Comparison of ENCODE assay signal across 24 cellular contexts in the genomic region with DNA sequence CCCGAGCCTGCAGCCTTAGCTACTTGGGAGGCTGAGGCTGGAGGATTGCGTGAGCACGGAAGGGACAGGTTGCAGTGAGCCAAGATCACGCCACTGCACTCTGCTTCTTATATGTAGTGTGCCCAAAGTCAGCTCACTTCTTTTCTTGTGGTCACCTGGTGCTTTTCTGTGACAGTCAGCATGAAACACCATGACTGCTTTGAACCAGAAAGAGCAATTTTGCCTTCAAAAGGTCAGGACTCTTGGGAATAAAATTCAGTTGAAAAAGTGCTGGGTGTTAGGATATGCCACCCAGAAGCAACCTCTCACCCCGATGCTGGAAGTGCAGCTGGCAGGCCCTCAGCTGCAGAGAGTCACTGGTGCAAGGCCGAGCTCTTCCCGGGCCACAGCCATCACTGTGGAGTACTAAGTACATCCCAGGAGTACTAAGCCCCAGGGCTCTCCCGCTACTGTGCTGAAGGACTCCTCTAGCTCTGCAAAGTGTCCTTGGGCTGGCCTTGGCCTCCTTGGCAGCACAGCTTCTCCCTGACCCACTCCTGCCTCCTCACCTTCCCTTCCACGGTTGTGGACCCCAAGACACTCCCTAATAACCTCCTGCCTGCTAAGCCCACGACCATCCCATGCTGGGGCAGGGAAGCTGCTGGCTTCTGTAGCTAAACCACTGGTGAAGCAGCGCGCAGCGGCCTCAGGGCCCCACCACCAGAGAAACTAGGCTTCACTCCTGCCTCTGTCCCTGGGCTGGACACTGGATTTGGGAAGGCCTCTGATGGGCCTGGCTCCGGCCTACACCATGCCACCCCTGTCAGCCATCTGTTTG. TPM values are rescaled to one million over a fixed set of nuclear protein-coding genes. Genes with fewer than 3 reads are reported as not detected.
A peak's percentile ranks its signal among the peaks of the same experiment; 100 is the strongest.
DNase-seq lines count a peak whose midpoint lies in the region; ATAC-seq and TF ChIP-seq lines count a peak whose summit lies in the region.
"Had no signal": no experiment of that assay in that cellular context is flagged by ENCODE, and none has a peak within 500 bp of the region (broad histone marks: within the 10 kb centered on the region; RNA-seq: fewer than 3 reads in every experiment).

No MANE protein-coding gene starts in this region.

- H4K91ac ChIP-seq in neuronal stem cell (ENCODE audit: low read depth, low read length, poor library complexity) = peak overlapping the region; percentile 43

- H3K9ac ChIP-seq in BLaER1 = peak overlapping the region; percentile 33
- H3K9ac ChIP-seq in neuronal stem cell (ENCODE audit: low read depth, low read length, poor library complexity) = peak overlapping the region; percentile 81

- DNase-seq in activated CD8-positive, alpha-beta memory T cell treated with anti-CD3 and anti-CD28 coated beads for 24 hours = peak; percentile 43
- no peak for DNase-seq in activated CD8-positive, alpha-beta memory T cell treated with anti-CD3 and anti-CD28 coated beads, Interleukin-2, amount 50 U/mL, for 4 hours
- DNase-seq in neuronal stem cell (ENCODE audit: low spot score) (no peak), kidney glomerular epithelial cell (lab: John Stamatoyannopoulos, UW) (no peak), foreskin fibroblast (no peak)
- DNase-seq: activated CD4-positive, alpha-beta T cell treated with anti-CD3 and anti-CD28 coated beads for 1 hour; activated naive CD4-positive, alpha-beta T cell treated with anti-CD3 and anti-CD28 coated beads, Interleukin-2, amount 50 U/mL, for 16 hours; activated T-cell treated with anti-CD3 and anti-CD28 coated beads, Interleukin-2, amount 50 U/mL, for 4 hours; CD4-positive, alpha-beta memory T cell; HCEC 1CT; naive thymus-derived CD8-positive, alpha-beta T cell; NCI-H146; NCI-H2107; NCI-H774; SHP77; stimulated activated naive CD4-positive, alpha-beta T cell; testis had no signal

- H3K27ac ChIP-seq in BLaER1 = peak overlapping the region; percentile 88
- no peak overlapping the region for H3K27ac ChIP-seq in neuronal stem cell (replicated peaks; ENCODE audit: low read length)
- H3K27ac ChIP-seq: breast epithelium, gastroesophageal sphincter, testis had no signal

- H3K18ac ChIP-seq in neuronal stem cell (ENCODE audit: low read length) = peak overlapping the region; percentile 64

- H3K27me3 ChIP-seq in BLaER1 (no peaks in the 10 kb centered on the region), neuronal stem cell (ENCODE audit: control insufficient read depth in 3 of 3, insufficient read depth in 3 of 3, low read depth in 1 of 3, low read length in 3 of 3) (no peaks in the 10 kb centered on the region)
- H3K27me3 ChIP-seq: breast epithelium, gastroesophageal sphincter, testis had no signal

- H2BK5ac ChIP-seq in neuronal stem cell (ENCODE audit: low read length) = peak overlapping the region; percentile 75

- H3K9me3 ChIP-seq in BLaER1 = no peaks in the 10 kb centered on the region
- H3K9me3 ChIP-seq in neuronal stem cell (replicated peaks in 1 of 2; ENCODE audit: control insufficient read depth in 2 of 2, insufficient read depth in 1 of 2, low read depth in 1 of 2, low read length in 2 of 2) = no peaks in the 10 kb centered on the region
- H3K9me3 ChIP-seq: breast epithelium, gastroesophageal sphincter, testis had no signal

- peaks cover 53% of the 10 kb centered on the region for H3K4me1 ChIP-seq in BLaER1
- peaks cover 0 to 1% of the 10 kb centered on the region in 2 donors for H3K4me1 ChIP-seq in neuronal stem cell (ENCODE audit: control insufficient read depth in 2 of 2, insufficient read depth in 1 of 2, low read depth in 1 of 2, low read length in 2 of 2)
- H3K4me1 ChIP-seq: breast epithelium, gastroesophageal sphincter, testis had no signal

- H2BK12ac ChIP-seq in neuronal stem cell (ENCODE audit: low read length) = no peak overlapping the region

- H2AFZ ChIP-seq in neuronal stem cell (ENCODE audit: low read length) = peak overlapping the region; percentile 21

- WGBS in neuronal stem cell (ENCODE audit: extremely low coverage in 2 of 2, insufficient read length in 2 of 2, insufficient replicate concordance in 1 of 2), 2 donors = no CpG with 5 or more reads among the region's 14 CpGs

- no peak overlapping the region for H2AK5ac ChIP-seq in neuronal stem cell (ENCODE audit: low read depth, low read length)

- H3K36me3 ChIP-seq in BLaER1 (no peaks in the 10 kb centered on the region), neuronal stem cell (replicated peaks in 1 of 2; ENCODE audit: control insufficient read depth in 2 of 2, insufficient read depth in 2 of 2, low read length in 2 of 2) (no peaks in the 10 kb centered on the region)
- H3K36me3 ChIP-seq: breast epithelium, gastroesophageal sphincter had no signal

- H3K4me3 ChIP-seq in BLaER1 (0 out of 2 replicates have a peak overlapping the region, but pooled peaks have one; percentile 25), neuronal stem cell (ENCODE audit: low read length in 2 of 2) (no peak overlapping the region), foreskin fibroblast (ENCODE audit: low read depth in 1 of 2, low read length in 2 of 2) (no peak overlapping the region)
- H3K4me3 ChIP-seq: breast epithelium, gastroesophageal sphincter, lung, testis had no signal

- H3K23ac ChIP-seq in neuronal stem cell (ENCODE audit: low read depth, low read length, poor library complexity) = no peak overlapping the region

- H2BK15ac ChIP-seq in neuronal stem cell (ENCODE audit: low read length) = no peak overlapping the region

- H2BK120ac ChIP-seq in neuronal stem cell (ENCODE audit: low read depth, low read length) = no peak overlapping the region

- H4K20me1 ChIP-seq in BLaER1 = no peaks in the 10 kb centered on the region

- no peak overlapping the region for H3K4ac ChIP-seq in neuronal stem cell (ENCODE audit: low read length)

- no peak for TF ChIP-seq CTCF in foreskin fibroblast (IDR thresholded peaks at IDR 0.05; ENCODE audit: low read depth, low read length)

- no peaks in the 10 kb centered on the region for H3K79me1 ChIP-seq in neuronal stem cell (ENCODE audit: low read depth, low read length)

- peak overlapping the region; percentile 86 for H4K8ac ChIP-seq in neuronal stem cell (ENCODE audit: low read depth, low read length)

- peak; percentile 63 for ATAC-seq in HG03432 (IDR thresholded peaks at IDR 0.05; ENCODE audit: unreplicated experiment)
- no peak for ATAC-seq in HG02981 (IDR thresholded peaks at IDR 0.05; ENCODE audit: unreplicated experiment)
- ATAC-seq: activated T-cell treated with anti-CD3 and anti-CD28 coated beads, Interleukin-2, amount 50 U/mL, for 4 hours; gastroesophageal sphincter; naive thymus-derived CD8-positive, alpha-beta T cell; Panc1 had no signal

- peak overlapping the region; percentile 71 for H3K14ac ChIP-seq in neuronal stem cell (ENCODE audit: low read length)

- H3K4me2 ChIP-seq in BLaER1 (peak overlapping the region; percentile 77), neuronal stem cell (ENCODE audit: insufficient read depth, low read length, poor library complexity, severe bottlenecking) (no peak overlapping the region)

RNA-seq across cellular contexts. Expression of a gene that starts 17.6 kb away (rescaled TPM):
- 201 TPM for polyA plus RNA-seq in neuronal stem cell (2013, experiment 1 of 2)
- 206 TPM for polyA plus RNA-seq in neuronal stem cell (2013, experiment 2 of 2)

RNA-seq across cellular contexts. Expression of a gene that starts 58.9 kb away (rescaled TPM):
- polyA plus RNA-seq in neuronal stem cell (2013, experiment 1 of 2) = 5.0 TPM
- polyA plus RNA-seq in neuronal stem cell (2013, experiment 2 of 2) = 4.8 TPM

RNA-seq across cellular contexts. Expression of a gene that starts 59.2 kb away (rescaled TPM):
- 23.7 TPM for polyA plus RNA-seq in neuronal stem cell (2013, experiment 1 of 2)
- 24.3 TPM for polyA plus RNA-seq in neuronal stem cell (2013, experiment 2 of 2)
